ENCODE assay signal across 30 cellular contexts in genomic region chr9:124313940-124314339, GRCh38.
"Had no signal": no experiment of that assay in that cellular context is flagged by ENCODE, and none has a peak within 500 bp of the region (broad histone marks: within the 10 kb centered on the region; RNA-seq: fewer than 3 reads in every experiment).

No MANE protein-coding gene starts in this region.

- DNase-seq: activated CD4-positive, alpha-beta T cell treated with anti-CD3 and anti-CD28 coated beads for 48 hours; activated CD4-positive, alpha-beta T cell treated with anti-CD3 and anti-CD28 coated beads, Interleukin-2, amount 50 U/mL, for 1 hour; activated CD4-positive, alpha-beta T cell treated with anti-CD3 and anti-CD28 coated beads, Interleukin-2, amount 50 U/mL, for 48 hours; activated CD8-positive, alpha-beta memory T cell treated with anti-CD3 and anti-CD28 coated beads, Interleukin-2, amount 10 ng/mL, durations not matched to agents 7 days and 5 days; activated CD8-positive, alpha-beta memory T cell treated with anti-CD3 and anti-CD28 coated beads, Interleukin-2, amount 50 U/mL, for 4 hours; activated CD8-positive, alpha-beta T cell treated with anti-CD3 and anti-CD28 coated beads for 36 hours; activated effector memory CD4-positive, alpha-beta T cell treated with anti-CD3 and anti-CD28 coated beads, Interleukin-2, amount 50 U/mL, for 16 hours; activated naive CD4-positive, alpha-beta T cell treated with anti-CD3 and anti-CD28 coated beads for 36 hours; activated naive CD8-positive, alpha-beta T cell treated with anti-CD3 and anti-CD28 coated beads for 36 hours; activated naive CD8-positive, alpha-beta T cell treated with anti-CD3 and anti-CD28 coated beads, Interleukin-2, amount 50 U/mL, for 24 hours; activated T-cell treated with anti-CD3 and anti-CD28 coated beads, Interleukin-2, amount 50 U/mL, for 1 hour; activated T-cell treated with anti-CD3 and anti-CD28 coated beads, Interleukin-2, amount 50 U/mL, for 48 hours; adrenal gland; amygdala; aorta; body of pancreas; central memory CD4-positive, alpha-beta T cell; cerebellar nuclear complex; colonic mucosa; effector memory CD4-positive, alpha-beta T cell; endodermal cell; foreskin fibroblast; head of caudate nucleus; T-helper 2 cell had no signal

- ATAC-seq: activated CD8-positive, alpha-beta memory T cell treated with anti-CD3 and anti-CD28 coated beads, Interleukin-2, amount 10 ng/mL, durations not matched to agents 7 days and 5 days; activated CD8-positive, alpha-beta T cell treated with anti-CD3 and anti-CD28 coated beads for 36 hours; activated naive CD8-positive, alpha-beta T cell treated with anti-CD3 and anti-CD28 coated beads, Interleukin-2, amount 50 U/mL, for 24 hours; body of pancreas; esophagus mucosa had no signal

- H3K4me1 ChIP-seq: adrenal gland, body of pancreas, colonic mucosa had no signal

- H3K4me3 ChIP-seq: adrenal gland, body of pancreas, cardiac muscle cell, colonic mucosa had no signal

- H3K36me3 Mint-ChIP-seq: activated CD8-positive, alpha-beta memory T cell treated with anti-CD3 and anti-CD28 coated beads, Interleukin-2, amount 10 ng/mL, durations not matched to agents 7 days and 5 days; activated naive CD4-positive, alpha-beta T cell treated with anti-CD3 and anti-CD28 coated beads, Interleukin-2, amount 50 U/mL, for 24 hours; activated naive CD8-positive, alpha-beta T cell treated with anti-CD3 and anti-CD28 coated beads for 36 hours had no signal

- H3K9me3 Mint-ChIP-seq: activated CD8-positive, alpha-beta T cell treated with anti-CD3 and anti-CD28 coated beads for 36 hours; activated naive CD4-positive, alpha-beta T cell treated with anti-CD3 and anti-CD28 coated beads for 36 hours; activated naive CD4-positive, alpha-beta T cell treated with anti-CD3 and anti-CD28 coated beads, Interleukin-2, amount 50 U/mL, for 24 hours; activated naive CD8-positive, alpha-beta T cell treated with anti-CD3 and anti-CD28 coated beads for 36 hours; activated naive CD8-positive, alpha-beta T cell treated with anti-CD3 and anti-CD28 coated beads, Interleukin-2, amount 50 U/mL, for 24 hours; activated T-helper 1 cell treated with anti-CD3 and anti-CD28 coated beads, Interleukin-12 subunit alpha, Interleukin-12 subunit beta, Interleukin-2, Interleukin-4 antibody, amounts not matched to agents 30 ng/mL and 10 ng/mL and 1 ng/mL, durations not matched to agents 14 hours and 24 hours and 36 hours; activated T-helper 2 cell treated with anti-CD3 and anti-CD28 coated beads, Interferon-gamma antibody, Interleukin-2, Interleukin-4, amounts not matched to agents 10 μg/mL and 5 μg/mL and 100 μg/mL, durations not matched to agents 14 hours and 24 hours and 36 hours; endodermal cell had no signal

- H3K4me1 Mint-ChIP-seq: activated CD8-positive, alpha-beta memory T cell treated with anti-CD3 and anti-CD28 coated beads, Interleukin-2, amount 10 ng/mL, durations not matched to agents 7 days and 5 days; activated naive CD4-positive, alpha-beta T cell treated with anti-CD3 and anti-CD28 coated beads, Interleukin-2, amount 50 U/mL, for 24 hours; activated naive CD8-positive, alpha-beta T cell treated with anti-CD3 and anti-CD28 coated beads for 36 hours; activated naive CD8-positive, alpha-beta T cell treated with anti-CD3 and anti-CD28 coated beads, Interleukin-2, amount 50 U/mL, for 24 hours; endodermal cell had no signal

- H3K36me3 ChIP-seq: cardiac muscle cell, colonic mucosa had no signal

- H3K4me3 Mint-ChIP-seq: activated CD8-positive, alpha-beta memory T cell treated with anti-CD3 and anti-CD28 coated beads, Interleukin-2, amount 10 ng/mL, durations not matched to agents 7 days and 5 days; activated CD8-positive, alpha-beta T cell treated with anti-CD3 and anti-CD28 coated beads for 36 hours; activated naive CD4-positive, alpha-beta T cell treated with anti-CD3 and anti-CD28 coated beads for 36 hours; activated naive CD4-positive, alpha-beta T cell treated with anti-CD3 and anti-CD28 coated beads, Interleukin-2, amount 50 U/mL, for 24 hours; activated naive CD8-positive, alpha-beta T cell treated with anti-CD3 and anti-CD28 coated beads for 36 hours; activated naive CD8-positive, alpha-beta T cell treated with anti-CD3 and anti-CD28 coated beads, Interleukin-2, amount 50 U/mL, for 24 hours; activated T-helper 1 cell treated with anti-CD3 and anti-CD28 coated beads, Interleukin-12 subunit alpha, Interleukin-12 subunit beta, Interleukin-2, Interleukin-4 antibody, amounts not matched to agents 30 ng/mL and 10 ng/mL and 1 ng/mL, durations not matched to agents 14 hours and 24 hours and 36 hours; endodermal cell had no signal

- H3K27me3 Mint-ChIP-seq: activated CD8-positive, alpha-beta memory T cell treated with anti-CD3 and anti-CD28 coated beads, Interleukin-2, amount 10 ng/mL, durations not matched to agents 7 days and 5 days; activated CD8-positive, alpha-beta T cell treated with anti-CD3 and anti-CD28 coated beads for 36 hours; activated naive CD4-positive, alpha-beta T cell treated with anti-CD3 and anti-CD28 coated beads, Interleukin-2, amount 50 U/mL, for 24 hours; activated naive CD8-positive, alpha-beta T cell treated with anti-CD3 and anti-CD28 coated beads for 36 hours; activated naive CD8-positive, alpha-beta T cell treated with anti-CD3 and anti-CD28 coated beads, Interleukin-2, amount 50 U/mL, for 24 hours had no signal

- H3K27me3 ChIP-seq: adrenal gland, body of pancreas, cardiac muscle cell, colonic mucosa had no signal

- H3K27ac Mint-ChIP-seq: activated CD8-positive, alpha-beta memory T cell treated with anti-CD3 and anti-CD28 coated beads, Interleukin-2, amount 10 ng/mL, durations not matched to agents 7 days and 5 days; activated CD8-positive, alpha-beta T cell treated with anti-CD3 and anti-CD28 coated beads for 36 hours; activated naive CD4-positive, alpha-beta T cell treated with anti-CD3 and anti-CD28 coated beads for 36 hours; activated naive CD4-positive, alpha-beta T cell treated with anti-CD3 and anti-CD28 coated beads, Interleukin-2, amount 50 U/mL, for 24 hours; activated naive CD8-positive, alpha-beta T cell treated with anti-CD3 and anti-CD28 coated beads for 36 hours; activated naive CD8-positive, alpha-beta T cell treated with anti-CD3 and anti-CD28 coated beads, Interleukin-2, amount 50 U/mL, for 24 hours; activated T-helper 1 cell treated with anti-CD3 and anti-CD28 coated beads, Interleukin-12 subunit alpha, Interleukin-12 subunit beta, Interleukin-2, Interleukin-4 antibody, amounts not matched to agents 30 ng/mL and 10 ng/mL and 1 ng/mL, durations not matched to agents 14 hours and 24 hours and 36 hours; activated T-helper 2 cell treated with anti-CD3 and anti-CD28 coated beads, Interferon-gamma antibody, Interleukin-2, Interleukin-4, amounts not matched to agents 10 μg/mL and 5 μg/mL and 100 μg/mL, durations not matched to agents 14 hours and 24 hours and 36 hours; endodermal cell had no signal

- H3K9me3 ChIP-seq: adrenal gland, body of pancreas, colonic mucosa had no signal

- H3K27ac ChIP-seq: adrenal gland, body of pancreas, cardiac muscle cell, colonic mucosa had no signal

- FAIRE-seq: frontal cortex had no signal
